In genomic region chr5:140791111-140791510, GRCh38 we compare ENCODE assay signal across 31 cellular contexts. TPM values are rescaled to one million over a fixed set of nuclear protein-coding genes. Genes with fewer than 3 reads are reported as not detected.
A peak's percentile ranks its signal among the peaks of the same experiment; 100 is the strongest.
DNase-seq lines count a peak whose midpoint lies in the region; TF ChIP-seq lines count a peak whose summit lies in the region.
"Had no signal": no experiment of that assay in that cellular context is flagged by ENCODE, and none has a peak within 500 bp of the region (broad histone marks: within the 10 kb centered on the region; RNA-seq: fewer than 3 reads in every experiment).

No MANE protein-coding gene starts in this region.

- TF ChIP-seq POLR2A in esophagus squamous epithelium (IDR thresholded peaks at IDR 0.05), result no peak

- intact Hi-C loops in esophagus squamous epithelium (cut with DNase I), result no loop called here

- no peaks in the 10 kb centered on the region for H3K4me1 ChIP-seq in esophagus squamous epithelium
- H3K4me1 ChIP-seq: BLaER1 had no signal

- no peak overlapping the region for H3K4me3 ChIP-seq in esophagus squamous epithelium
- H3K4me3 ChIP-seq: BLaER1, GM12878 had no signal

- DNase-seq in AML-193 (lab: John Stamatoyannopoulos, UW) (peak; percentile 77 to 78), Kasumi-1 (lab: John Stamatoyannopoulos, UW) (peak; percentile 77 to 83), NOMO-1 (lab: John Stamatoyannopoulos, UW; ENCODE audit: unreplicated experiment in 2 of 2) (peak; percentile 59 to 82), RKO (ENCODE audit: low spot score) (peak; percentile 30), H4 (ENCODE audit: low spot score) (no peak), NCI-H1048 (lab: John Stamatoyannopoulos, UW) (no peak), esophagus squamous epithelium (lab: John Stamatoyannopoulos, UW) (no peak)
- DNase-seq in activated CD4-positive, CD25-positive, alpha-beta regulatory T cell treated with anti-CD3 and anti-CD28 coated beads, Interleukin-2, amount 50 U/mL, for 72 hours, result no peak
- DNase-seq: CD4-positive, CD25-positive, alpha-beta regulatory T cell; GOT3; HCEC 1CT; Karpas-422; NCI-H1105; NCI-H1436 treated with DMSO at 0.1 percent for 48 hours; NCI-H1930; NCI-H2107; NCI-H446; NCI-H524 treated with DMSO at 0.1 percent for 48 hours; NCI-H774; NK-92 treated with Interleukin-12 subunit alpha and Interleukin-12 subunit beta, amount 100 ng/mL, for 24 hours; PC-3; SW 1271; T-helper 9 cell had no signal

- H3K27me3 ChIP-seq in esophagus squamous epithelium, result peaks cover 0 to 61% (median 0%) of the 10 kb centered on the region in 4 donors
- H3K27me3 ChIP-seq: BLaER1 had no signal

- TF ChIP-seq CTCF in esophagus squamous epithelium (IDR thresholded peaks at IDR 0.05), result no peak

- peaks cover 0 to 78% (median 43%) of the 10 kb centered on the region in 3 donors for H3K9me3 ChIP-seq in esophagus squamous epithelium

- no peaks in the 10 kb centered on the region for H3K36me3 ChIP-seq in esophagus squamous epithelium
- H3K36me3 ChIP-seq: BLaER1 had no signal

- H3K27ac ChIP-seq in esophagus squamous epithelium, result no peak overlapping the region
- H3K27ac ChIP-seq: BLaER1 had no signal

- whole genome bisulfite sequencing in esophagus squamous epithelium, 2 donors, result 22 to 49% methylated on average over 2 of the region's 2 CpGs

RNA-seq across cellular contexts. Expression of gene PCDHA2, which starts 3.5 kb away (rescaled TPM):
- total RNA-seq in H4 (2014; rRNA removed; shearing (Covaris generic)), result 0.72 and 0.82 TPM in 2 replicates
- not detected for total RNA-seq in esophagus squamous epithelium
- total RNA-seq: CD4-positive, CD25-positive, alpha-beta regulatory T cell; HepG2; HT1080; M059J; PC-3; Right ventricle myocardium inferior; RPMI7951 had no signal

RNA-seq across cellular contexts. Expression of gene PCDHA1, which starts 5.2 kb away (rescaled TPM):
- total RNA-seq in H4 (2014; rRNA removed; shearing (Covaris generic)), result 0.45 and 0.56 TPM in 2 replicates
- not detected for total RNA-seq in esophagus squamous epithelium
- total RNA-seq: A172; CD4-positive, CD25-positive, alpha-beta regulatory T cell; GM12878; HepG2; PC-3; Right ventricle myocardium inferior had no signal

RNA-seq across cellular contexts. Expression of gene PCDHA3, which starts 9.7 kb away (rescaled TPM):
- 4.5 and 4.7 TPM in 2 replicates for total RNA-seq in H4 (2014; rRNA removed; shearing (Covaris generic))
- total RNA-seq in esophagus squamous epithelium, result under 1 TPM in 3 of 4 donors, not detected in 1; 0.09 to 0.19 (median 0.18) TPM
- total RNA-seq: CD4-positive, CD25-positive, alpha-beta regulatory T cell; GM12878; HepG2; M059J; PC-3; RPMI7951 had no signal

RNA-seq across cellular contexts. Expression of gene PCDHA4, which starts 15.8 kb away (rescaled TPM):
- total RNA-seq in H4 (2014; rRNA removed; shearing (Covaris generic)), result 0.02 and 0.04 TPM in 2 replicates
- total RNA-seq in esophagus squamous epithelium, result under 1 TPM; 0.18 to 0.38 (median 0.27) TPM
- total RNA-seq: CD4-positive, CD25-positive, alpha-beta regulatory T cell; GM12878; HepG2; M059J had no signal

RNA-seq across cellular contexts. Expression of gene PCDHA5, which starts 30.3 kb away (rescaled TPM):
- total RNA-seq in H4 (2014; rRNA removed; shearing (Covaris generic)), result 0.25 and 1.1 TPM in 2 replicates
- total RNA-seq in esophagus squamous epithelium, result under 1 TPM in 3 of 4 donors, not detected in 1; 0.09 to 0.19 (median 0.15) TPM
- total RNA-seq: CD4-positive, CD25-positive, alpha-beta regulatory T cell; HepG2; HT1080; M059J had no signal

Comparison
In these comparisons a context has a peak if more than half of its experiments do, and no peak if none do; other contexts are left out.
1. DNase-seq: peak in AML-193 (2 of 2), Kasumi-1 (2 of 2), NOMO-1 (2 of 2) and RKO (single experiment); none in activated CD4-positive, CD25-positive, alpha-beta regulatory T cell treated with anti-CD3 and anti-CD28 coated beads, Interleukin-2, amount 50 U/mL, for 72 hours (single experiment), H4 (single experiment), NCI-H1048 (single experiment) and esophagus squamous epithelium (single experiment).